1 cellular context compared by ENCODE assay signal in genomic region chr4:6750302-6751221, GRCh38.
TF ChIP-seq lines count a peak whose summit lies in the region.

No MANE protein-coding gene starts in this region.

TF ChIP-seq in HepG2, 621 proteins besides CTCF, POLR2A, EP300 and RAD21 (continued from another document):
- no peak for TF ChIP-seq SKIL (CRISPR knock-in tag; IDR thresholded peaks at IDR 0.05; ENCODE audit: borderline replicate concordance)
- peak; percentile 71; the same call in 1 of the 2 replicates for TF ChIP-seq ADNP (CRISPR knock-in tag; IDR thresholded peaks at IDR 0.05)
- peak; percentile 38; the same call in 1 of the 2 replicates for TF ChIP-seq TGIF2 (CRISPR knock-in tag; IDR thresholded peaks at IDR 0.05)
- no peak for TF ChIP-seq ZFP1 (CRISPR knock-in tag; IDR thresholded peaks at IDR 0.05)
- no peak for TF ChIP-seq ZBTB46 (CRISPR knock-in tag; IDR thresholded peaks at IDR 0.05; ENCODE audit: borderline replicate concordance)
- 0 out of 2 replicates have a peak, but pooled peaks have one; percentile 39 for TF ChIP-seq ARNT2 (CRISPR knock-in tag; IDR thresholded peaks at IDR 0.05; ENCODE audit: low read depth)
- TF ChIP-seq NAIF1 (CRISPR knock-in tag; IDR thresholded peaks at IDR 0.05; ENCODE audit: borderline replicate concordance), result 0 out of 2 replicates have a peak, but pooled peaks have one; percentile 3
- peak; percentile 19; the same call in 1 of the 2 replicates for TF ChIP-seq PHF21A (CRISPR knock-in tag; IDR thresholded peaks at IDR 0.05)
- TF ChIP-seq ZNF263 (CRISPR knock-in tag; IDR thresholded peaks at IDR 0.05), result 0 out of 2 replicates have a peak, but pooled peaks have one; percentile 7
- 0 out of 2 replicates have a peak, but pooled peaks have one; percentile 39 for TF ChIP-seq GLI4 (CRISPR knock-in tag; IDR thresholded peaks at IDR 0.05; ENCODE audit: borderline replicate concordance)
- 0 out of 2 replicates have a peak, but pooled peaks have one; percentile 0 for TF ChIP-seq BHLHE40 (IDR thresholded peaks at IDR 0.05; ENCODE audit: low read length)
- TF ChIP-seq FLYWCH1 (CRISPR knock-in tag; IDR thresholded peaks at IDR 0.05), result no peak
- no peak for TF ChIP-seq ZNF562 (CRISPR knock-in tag; IDR thresholded peaks at IDR 0.05; ENCODE audit: borderline replicate concordance)
- TF ChIP-seq PITX1 (CRISPR knock-in tag; IDR thresholded peaks at IDR 0.05), result peak; percentile 19; the same call in 1 of the 2 replicates
- peak; percentile 16 for TF ChIP-seq MED8 (CRISPR knock-in tag; IDR thresholded peaks at IDR 0.05; ENCODE audit: insufficient replicate concordance)
- TF ChIP-seq THRA (CRISPR knock-in tag; IDR thresholded peaks at IDR 0.05; ENCODE audit: borderline replicate concordance), result no peak
- 0 out of 2 replicates have a peak, but pooled peaks have one; percentile 41 for TF ChIP-seq ZNF275 (CRISPR knock-in tag; IDR thresholded peaks at IDR 0.05; ENCODE audit: borderline replicate concordance)
- peak; percentile 45; the same call in 1 of the 2 replicates for TF ChIP-seq TFAP4 (IDR thresholded peaks at IDR 0.05; ENCODE audit: borderline replicate concordance, low read depth)
- no peak for TF ChIP-seq ZNF589 (CRISPR knock-in tag; conservative IDR thresholded peaks at IDR 0.05)
- TF ChIP-seq REST (IDR thresholded peaks at IDR 0.05; ENCODE audit: borderline replicate concordance in 1 of 2, low read depth in 1 of 2, low read length in 2 of 2), result no peak
- TF ChIP-seq SOX6 (IDR thresholded peaks at IDR 0.05), result no peak
- TF ChIP-seq SOX6 (CRISPR knock-in tag; IDR thresholded peaks at IDR 0.05), result peak; percentile 6; the same call in 1 of the 2 replicates
- TF ChIP-seq KDM1A (CRISPR knock-in tag; IDR thresholded peaks at IDR 0.05), result peak; percentile 66; the same call in 1 of the 2 replicates
- 0 out of 2 replicates have a peak, but pooled peaks have one; percentile 29 for TF ChIP-seq GZF1 (CRISPR knock-in tag; IDR thresholded peaks at IDR 0.05)
- TF ChIP-seq ZNF768 (CRISPR knock-in tag; IDR thresholded peaks at IDR 0.05), result peak; percentile 100
- no peak for TF ChIP-seq HMG20A (CRISPR knock-in tag; IDR thresholded peaks at IDR 0.05; ENCODE audit: borderline replicate concordance)
- 0 out of 2 replicates have a peak, but pooled peaks have one; percentile 32 for TF ChIP-seq HNF1B (CRISPR knock-in tag; IDR thresholded peaks at IDR 0.05)
- peak; percentile 75; the same call in 1 of the 2 replicates for TF ChIP-seq ZNF770 (CRISPR knock-in tag; IDR thresholded peaks at IDR 0.05)
- TF ChIP-seq ZNF878 (CRISPR knock-in tag; IDR thresholded peaks at IDR 0.05), result 0 out of 2 replicates have a peak, but pooled peaks have one; percentile 2
